ENCODE assay signal across 1 cellular context in the genomic region with DNA sequence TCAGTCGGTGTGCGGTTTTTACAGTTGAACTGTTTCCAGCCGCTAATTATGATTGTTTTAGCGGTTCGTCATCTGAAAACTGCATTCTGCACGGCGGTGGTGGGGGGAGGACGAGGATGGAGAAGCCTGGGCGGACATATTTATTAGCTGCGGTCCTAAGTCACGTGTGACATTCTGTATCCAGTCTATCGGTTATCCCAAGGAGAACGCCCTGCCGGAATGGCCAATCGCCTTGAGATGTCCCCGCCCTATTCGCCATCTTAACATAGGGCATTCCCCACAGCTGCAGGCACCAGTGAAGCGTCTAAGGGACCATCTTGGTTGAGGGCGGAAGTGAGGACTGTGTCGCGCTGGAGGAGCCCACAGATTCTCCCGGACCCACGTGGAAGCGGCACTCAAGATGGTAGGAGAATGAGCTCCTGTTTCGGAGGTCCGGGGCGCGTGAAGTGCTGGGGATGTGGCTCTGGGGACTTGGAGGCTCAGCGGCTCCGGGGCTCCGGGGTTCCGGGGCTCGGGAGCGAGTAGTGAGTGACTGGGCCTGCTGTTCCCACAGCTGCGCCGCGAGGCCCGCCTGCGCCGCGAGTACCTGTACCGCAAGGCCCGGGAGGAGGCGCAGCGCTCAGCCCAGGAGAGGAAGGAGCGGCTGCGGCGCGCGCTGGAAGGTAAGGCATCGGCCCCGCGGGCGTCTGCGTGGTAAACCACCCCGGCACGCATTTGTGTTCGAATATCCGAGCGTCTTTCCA.
A peak's percentile ranks its signal among the peaks of the same experiment; 100 is the strongest.
TF ChIP-seq lines count a peak whose summit lies in the region.

A gene with protein sequence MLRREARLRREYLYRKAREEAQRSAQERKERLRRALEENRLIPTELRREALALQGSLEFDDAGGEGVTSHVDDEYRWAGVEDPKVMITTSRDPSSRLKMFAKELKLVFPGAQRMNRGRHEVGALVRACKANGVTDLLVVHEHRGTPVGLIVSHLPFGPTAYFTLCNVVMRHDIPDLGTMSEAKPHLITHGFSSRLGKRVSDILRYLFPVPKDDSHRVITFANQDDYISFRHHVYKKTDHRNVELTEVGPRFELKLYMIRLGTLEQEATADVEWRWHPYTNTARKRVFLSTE (plus strand): TSS at position 365 of the 743 bp plus-strand sequence. CDS start 36 bp downstream, at position 401.

TF ChIP-seq in HepG2, 621 proteins besides CTCF, POLR2A, EP300 and RAD21 (continued from another document and continues in another):
- TF ChIP-seq ZNF264 (CRISPR knock-in tag; IDR thresholded peaks at IDR 0.05) (0 out of 2 replicates have a peak, but pooled peaks have one; percentile 57), CHD2 (IDR thresholded peaks at IDR 0.05; ENCODE audit: low read depth, low read length) (0 out of 2 replicates have a peak, but pooled peaks have one; percentile 33), ARNTL (CRISPR knock-in tag; IDR thresholded peaks at IDR 0.05) (peak; percentile 71; the same call in 1 of the 2 replicates), PHF8 (CRISPR knock-in tag; IDR thresholded peaks at IDR 0.05) (peak; percentile 94), GATA4 (IDR thresholded peaks at IDR 0.05; ENCODE audit: borderline replicate concordance, low read depth) (no peak), CSRNP1 (CRISPR knock-in tag; IDR thresholded peaks at IDR 0.05) (peak; percentile 82; the same call in 1 of the 2 replicates), KDM5A (IDR thresholded peaks at IDR 0.05; ENCODE audit: borderline replicate concordance, low read length) (peak; percentile 93), ZNF574 (CRISPR knock-in tag; IDR thresholded peaks at IDR 0.05) (peak; percentile 96), ZNF275 (CRISPR knock-in tag; IDR thresholded peaks at IDR 0.05; ENCODE audit: borderline replicate concordance) (no peak; the same call in 1 of the 2 replicates), MXD4 (CRISPR knock-in tag; IDR thresholded peaks at IDR 0.05) (peak; percentile 99), ZNF709 (CRISPR knock-in tag; IDR thresholded peaks at IDR 0.05) (peak; percentile 83; the same call in 1 of the 2 replicates), SKI (IDR thresholded peaks at IDR 0.05; ENCODE audit: partially characterized antibody) (peak; percentile 10), BATF2 (CRISPR knock-in tag; IDR thresholded peaks at IDR 0.05) (no peak), ZNF12 (CRISPR knock-in tag; IDR thresholded peaks at IDR 0.05) (no peak), NR2C2 (CRISPR knock-in tag; IDR thresholded peaks at IDR 0.05; ENCODE audit: borderline replicate concordance) (peak; percentile 90), RORA (CRISPR knock-in tag; IDR thresholded peaks at IDR 0.05) (no peak), TCF12 (IDR thresholded peaks at IDR 0.05) (no peak), TCF12 (CRISPR knock-in tag; IDR thresholded peaks at IDR 0.05) (peak; percentile 84; the same call in 1 of the 2 replicates), HOXA7 (CRISPR knock-in tag; IDR thresholded peaks at IDR 0.05) (no peak), BHLHE40 (IDR thresholded peaks at IDR 0.05; ENCODE audit: low read length) (peak; percentile 86), ERF (CRISPR knock-in tag; IDR thresholded peaks at IDR 0.05) (peak; percentile 88), CCAR2 (optimal IDR thresholded peaks at IDR 0.05; ENCODE audit: low read depth, low read length) (no peak), MTA1 (CRISPR knock-in tag; IDR thresholded peaks at IDR 0.05; ENCODE audit: borderline replicate concordance) (peak; percentile 89; the same call in 1 of the 2 replicates), FOSL2 (CRISPR knock-in tag; IDR thresholded peaks at IDR 0.05) (peak; percentile 54)
- TF ChIP-seq, protein P1, sequence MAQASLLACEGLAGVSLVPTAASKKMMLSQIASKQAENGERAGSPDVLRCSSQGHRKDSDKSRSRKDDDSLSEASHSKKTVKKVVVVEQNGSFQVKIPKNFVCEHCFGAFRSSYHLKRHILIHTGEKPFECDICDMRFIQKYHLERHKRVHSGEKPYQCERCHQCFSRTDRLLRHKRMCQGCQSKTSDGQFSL (CRISPR knock-in tag; IDR thresholded peaks at IDR 0.05): no peak
- TF ChIP-seq, protein P2, sequence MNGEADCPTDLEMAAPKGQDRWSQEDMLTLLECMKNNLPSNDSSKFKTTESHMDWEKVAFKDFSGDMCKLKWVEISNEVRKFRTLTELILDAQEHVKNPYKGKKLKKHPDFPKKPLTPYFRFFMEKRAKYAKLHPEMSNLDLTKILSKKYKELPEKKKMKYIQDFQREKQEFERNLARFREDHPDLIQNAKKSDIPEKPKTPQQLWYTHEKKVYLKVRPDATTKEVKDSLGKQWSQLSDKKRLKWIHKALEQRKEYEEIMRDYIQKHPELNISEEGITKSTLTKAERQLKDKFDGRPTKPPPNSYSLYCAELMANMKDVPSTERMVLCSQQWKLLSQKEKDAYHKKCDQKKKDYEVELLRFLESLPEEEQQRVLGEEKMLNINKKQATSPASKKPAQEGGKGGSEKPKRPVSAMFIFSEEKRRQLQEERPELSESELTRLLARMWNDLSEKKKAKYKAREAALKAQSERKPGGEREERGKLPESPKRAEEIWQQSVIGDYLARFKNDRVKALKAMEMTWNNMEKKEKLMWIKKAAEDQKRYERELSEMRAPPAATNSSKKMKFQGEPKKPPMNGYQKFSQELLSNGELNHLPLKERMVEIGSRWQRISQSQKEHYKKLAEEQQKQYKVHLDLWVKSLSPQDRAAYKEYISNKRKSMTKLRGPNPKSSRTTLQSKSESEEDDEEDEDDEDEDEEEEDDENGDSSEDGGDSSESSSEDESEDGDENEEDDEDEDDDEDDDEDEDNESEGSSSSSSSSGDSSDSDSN (CRISPR knock-in tag; IDR thresholded peaks at IDR 0.05): peak; percentile 100
- TF ChIP-seq, protein P3, sequence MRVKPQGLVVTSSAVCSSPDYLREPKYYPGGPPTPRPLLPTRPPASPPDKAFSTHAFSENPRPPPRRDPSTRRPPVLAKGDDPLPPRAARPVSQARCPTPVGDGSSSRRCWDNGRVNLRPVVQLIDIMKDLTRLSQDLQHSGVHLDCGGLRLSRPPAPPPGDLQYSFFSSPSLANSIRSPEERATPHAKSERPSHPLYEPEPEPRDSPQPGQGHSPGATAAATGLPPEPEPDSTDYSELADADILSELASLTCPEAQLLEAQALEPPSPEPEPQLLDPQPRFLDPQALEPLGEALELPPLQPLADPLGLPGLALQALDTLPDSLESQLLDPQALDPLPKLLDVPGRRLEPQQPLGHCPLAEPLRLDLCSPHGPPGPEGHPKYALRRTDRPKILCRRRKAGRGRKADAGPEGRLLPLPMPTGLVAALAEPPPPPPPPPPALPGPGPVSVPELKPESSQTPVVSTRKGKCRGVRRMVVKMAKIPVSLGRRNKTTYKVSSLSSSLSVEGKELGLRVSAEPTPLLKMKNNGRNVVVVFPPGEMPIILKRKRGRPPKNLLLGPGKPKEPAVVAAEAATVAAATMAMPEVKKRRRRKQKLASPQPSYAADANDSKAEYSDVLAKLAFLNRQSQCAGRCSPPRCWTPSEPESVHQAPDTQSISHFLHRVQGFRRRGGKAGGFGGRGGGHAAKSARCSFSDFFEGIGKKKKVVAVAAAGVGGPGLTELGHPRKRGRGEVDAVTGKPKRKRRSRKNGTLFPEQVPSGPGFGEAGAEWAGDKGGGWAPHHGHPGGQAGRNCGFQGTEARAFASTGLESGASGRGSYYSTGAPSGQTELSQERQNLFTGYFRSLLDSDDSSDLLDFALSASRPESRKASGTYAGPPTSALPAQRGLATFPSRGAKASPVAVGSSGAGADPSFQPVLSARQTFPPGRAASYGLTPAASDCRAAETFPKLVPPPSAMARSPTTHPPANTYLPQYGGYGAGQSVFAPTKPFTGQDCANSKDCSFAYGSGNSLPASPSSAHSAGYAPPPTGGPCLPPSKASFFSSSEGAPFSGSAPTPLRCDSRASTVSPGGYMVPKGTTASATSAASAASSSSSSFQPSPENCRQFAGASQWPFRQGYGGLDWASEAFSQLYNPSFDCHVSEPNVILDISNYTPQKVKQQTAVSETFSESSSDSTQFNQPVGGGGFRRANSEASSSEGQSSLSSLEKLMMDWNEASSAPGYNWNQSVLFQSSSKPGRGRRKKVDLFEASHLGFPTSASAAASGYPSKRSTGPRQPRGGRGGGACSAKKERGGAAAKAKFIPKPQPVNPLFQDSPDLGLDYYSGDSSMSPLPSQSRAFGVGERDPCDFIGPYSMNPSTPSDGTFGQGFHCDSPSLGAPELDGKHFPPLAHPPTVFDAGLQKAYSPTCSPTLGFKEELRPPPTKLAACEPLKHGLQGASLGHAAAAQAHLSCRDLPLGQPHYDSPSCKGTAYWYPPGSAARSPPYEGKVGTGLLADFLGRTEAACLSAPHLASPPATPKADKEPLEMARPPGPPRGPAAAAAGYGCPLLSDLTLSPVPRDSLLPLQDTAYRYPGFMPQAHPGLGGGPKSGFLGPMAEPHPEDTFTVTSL (CRISPR knock-in tag; IDR thresholded peaks at IDR 0.05; ENCODE audit: borderline replicate concordance): peak; percentile 6; the same call in 1 of the 2 replicates
- TF ChIP-seq, protein P4, sequence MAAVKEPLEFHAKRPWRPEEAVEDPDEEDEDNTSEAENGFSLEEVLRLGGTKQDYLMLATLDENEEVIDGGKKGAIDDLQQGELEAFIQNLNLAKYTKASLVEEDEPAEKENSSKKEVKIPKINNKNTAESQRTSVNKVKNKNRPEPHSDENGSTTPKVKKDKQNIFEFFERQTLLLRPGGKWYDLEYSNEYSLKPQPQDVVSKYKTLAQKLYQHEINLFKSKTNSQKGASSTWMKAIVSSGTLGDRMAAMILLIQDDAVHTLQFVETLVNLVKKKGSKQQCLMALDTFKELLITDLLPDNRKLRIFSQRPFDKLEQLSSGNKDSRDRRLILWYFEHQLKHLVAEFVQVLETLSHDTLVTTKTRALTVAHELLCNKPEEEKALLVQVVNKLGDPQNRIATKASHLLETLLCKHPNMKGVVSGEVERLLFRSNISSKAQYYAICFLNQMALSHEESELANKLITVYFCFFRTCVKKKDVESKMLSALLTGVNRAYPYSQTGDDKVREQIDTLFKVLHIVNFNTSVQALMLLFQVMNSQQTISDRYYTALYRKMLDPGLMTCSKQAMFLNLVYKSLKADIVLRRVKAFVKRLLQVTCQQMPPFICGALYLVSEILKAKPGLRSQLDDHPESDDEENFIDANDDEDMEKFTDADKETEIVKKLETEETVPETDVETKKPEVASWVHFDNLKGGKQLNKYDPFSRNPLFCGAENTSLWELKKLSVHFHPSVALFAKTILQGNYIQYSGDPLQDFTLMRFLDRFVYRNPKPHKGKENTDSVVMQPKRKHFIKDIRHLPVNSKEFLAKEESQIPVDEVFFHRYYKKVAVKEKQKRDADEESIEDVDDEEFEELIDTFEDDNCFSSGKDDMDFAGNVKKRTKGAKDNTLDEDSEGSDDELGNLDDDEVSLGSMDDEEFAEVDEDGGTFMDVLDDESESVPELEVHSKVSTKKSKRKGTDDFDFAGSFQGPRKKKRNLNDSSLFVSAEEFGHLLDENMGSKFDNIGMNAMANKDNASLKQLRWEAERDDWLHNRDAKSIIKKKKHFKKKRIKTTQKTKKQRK (IDR thresholded peaks at IDR 0.05; ENCODE audit: low read length): no peak
- TF ChIP-seq, protein P5, sequence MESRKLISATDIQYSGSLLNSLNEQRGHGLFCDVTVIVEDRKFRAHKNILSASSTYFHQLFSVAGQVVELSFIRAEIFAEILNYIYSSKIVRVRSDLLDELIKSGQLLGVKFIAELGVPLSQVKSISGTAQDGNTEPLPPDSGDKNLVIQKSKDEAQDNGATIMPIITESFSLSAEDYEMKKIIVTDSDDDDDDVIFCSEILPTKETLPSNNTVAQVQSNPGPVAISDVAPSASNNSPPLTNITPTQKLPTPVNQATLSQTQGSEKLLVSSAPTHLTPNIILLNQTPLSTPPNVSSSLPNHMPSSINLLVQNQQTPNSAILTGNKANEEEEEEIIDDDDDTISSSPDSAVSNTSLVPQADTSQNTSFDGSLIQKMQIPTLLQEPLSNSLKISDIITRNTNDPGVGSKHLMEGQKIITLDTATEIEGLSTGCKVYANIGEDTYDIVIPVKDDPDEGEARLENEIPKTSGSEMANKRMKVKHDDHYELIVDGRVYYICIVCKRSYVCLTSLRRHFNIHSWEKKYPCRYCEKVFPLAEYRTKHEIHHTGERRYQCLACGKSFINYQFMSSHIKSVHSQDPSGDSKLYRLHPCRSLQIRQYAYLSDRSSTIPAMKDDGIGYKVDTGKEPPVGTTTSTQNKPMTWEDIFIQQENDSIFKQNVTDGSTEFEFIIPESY (CRISPR knock-in tag; IDR thresholded peaks at IDR 0.05): no peak; the same call in 1 of the 2 replicates
